In the genomic region with DNA sequence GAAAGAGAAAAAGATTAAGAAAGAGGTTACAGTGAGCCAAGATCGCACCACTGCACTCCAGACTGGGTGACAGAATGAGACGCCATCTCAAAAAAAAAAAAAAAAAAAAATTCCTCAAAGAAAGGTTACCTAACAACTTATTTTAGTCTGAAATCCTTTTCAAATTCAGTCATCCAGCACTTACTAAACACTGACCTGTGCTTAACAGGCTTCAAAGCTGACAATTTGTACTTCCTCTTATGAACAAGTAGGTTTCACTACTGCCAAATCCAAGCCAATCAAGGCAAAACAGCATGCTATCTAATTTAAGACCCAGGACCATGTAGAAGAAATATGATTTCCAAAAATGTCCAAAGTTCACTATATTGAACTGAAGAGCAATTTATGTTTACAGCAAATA, we compare ENCODE assay signal across 9 cellular contexts. TPM values are rescaled to one million over a fixed set of nuclear protein-coding genes. Genes with fewer than 3 reads are reported as not detected.
DNase-seq lines count a peak whose midpoint lies in the region; ATAC-seq and TF ChIP-seq lines count a peak whose summit lies in the region.
"Had no signal": no experiment of that assay in that cellular context is flagged by ENCODE, and none has a peak within 500 bp of the region (broad histone marks: within the 10 kb centered on the region; RNA-seq: fewer than 3 reads in every experiment).

No MANE protein-coding gene starts in this region.

- H3K4me3 ChIP-seq in neutrophil (ENCODE audit: low read depth in 1 of 2, low read length in 1 of 2) (no peak overlapping the region), left ventricle myocardium inferior (no peak overlapping the region), body of pancreas (no peak overlapping the region)

- CTCF ChIA-PET in activated CD4-positive, alpha-beta T cell treated with anti-CD3 and anti-CD28 coated beads for 36 hours (lab: Charles Lee), result no interaction called here

- peaks cover 13% of the 10 kb centered on the region for H3K36me3 ChIP-seq in neutrophil
- H3K36me3 ChIP-seq in left ventricle myocardium inferior, result peaks cover 11% of the 10 kb centered on the region
- no peaks in the 10 kb centered on the region for H3K36me3 ChIP-seq in body of pancreas (replicated peaks in 1 of 2; ENCODE audit: insufficient read depth in 1 of 2, low read depth in 2 of 2)

- no peak overlapping the region for H3K4me3 Mint-ChIP-seq in activated CD4-positive, alpha-beta T cell treated with anti-CD3 and anti-CD28 coated beads for 36 hours

- intact Hi-C loops in left ventricle myocardium inferior (cut with micrococcal nuclease), result no loop called here
- intact Hi-C loops in body of pancreas (cut with DNase I), result no loop called here
- intact Hi-C loops in activated CD4-positive, alpha-beta T cell treated with anti-CD3 and anti-CD28 coated beads for 36 hours (cut with DNase I, micrococcal nuclease), result no loop called here

- H3K9me3 ChIP-seq in neutrophil (no peaks in the 10 kb centered on the region), left ventricle myocardium inferior (replicated peaks) (no peaks in the 10 kb centered on the region), body of pancreas (no peaks in the 10 kb centered on the region)

- H3K27me3 ChIP-seq in neutrophil (no peaks in the 10 kb centered on the region), left ventricle myocardium inferior (ENCODE audit: low read depth) (no peaks in the 10 kb centered on the region), body of pancreas (no peaks in the 10 kb centered on the region)

- H3K4me1 ChIP-seq in neutrophil (ENCODE audit: control insufficient read depth in 1 of 2, insufficient read depth in 1 of 2, low read depth in 1 of 2, low read length in 1 of 2) (peaks cover 32 to 34% of the 10 kb centered on the region in 2 experiments), left ventricle myocardium inferior (peaks cover 23% of the 10 kb centered on the region), body of pancreas (peaks cover 18% of the 10 kb centered on the region)

- POLR2A ChIA-PET in activated CD4-positive, alpha-beta T cell treated with anti-CD3 and anti-CD28 coated beads for 36 hours (lab: Charles Lee), result no interaction called here

- WGBS in body of pancreas, 2 donors, result 80 to 94% methylated on average over 2 of the region's 2 CpGs

- ATAC-seq in GM18909 (IDR thresholded peaks at IDR 0.05; ENCODE audit: poor library complexity, unreplicated experiment) (peak; percentile 77), HG02798 (IDR thresholded peaks at IDR 0.05; ENCODE audit: poor library complexity, unreplicated experiment) (peak; percentile 83), body of pancreas (no peak)
- no peak for ATAC-seq in activated CD4-positive, alpha-beta T cell treated with anti-CD3 and anti-CD28 coated beads for 36 hours
- ATAC-seq: left ventricle myocardium superior had no signal

- H3K27me3 Mint-ChIP-seq in activated CD4-positive, alpha-beta T cell treated with anti-CD3 and anti-CD28 coated beads for 36 hours, result no peaks in the 10 kb centered on the region

- peaks cover 13% of the 10 kb centered on the region for H3K4me1 Mint-ChIP-seq in activated CD4-positive, alpha-beta T cell treated with anti-CD3 and anti-CD28 coated beads for 36 hours

- H3K36me3 Mint-ChIP-seq in activated CD4-positive, alpha-beta T cell treated with anti-CD3 and anti-CD28 coated beads for 36 hours (ENCODE audit: low read depth), result peaks cover 28% of the 10 kb centered on the region

- TF ChIP-seq CTCF in neutrophil (IDR thresholded peaks at IDR 0.05), result no peak
- no peak for TF ChIP-seq CTCF in left ventricle myocardium inferior (IDR thresholded peaks at IDR 0.05; ENCODE audit: borderline replicate concordance)
- no peak for TF ChIP-seq CTCF in body of pancreas (IDR thresholded peaks at IDR 0.05)

- H3K27ac ChIP-seq in neutrophil (peak overlapping the region; percentile 79), left ventricle myocardium inferior (replicated peaks) (no peak overlapping the region), body of pancreas (peak overlapping the region in 1 of 4 donors; percentile 29)

- no peaks in the 10 kb centered on the region for H3K9me3 Mint-ChIP-seq in activated CD4-positive, alpha-beta T cell treated with anti-CD3 and anti-CD28 coated beads for 36 hours (ENCODE audit: low read depth)

- DNase-seq in OCI-M1 (lab: John Stamatoyannopoulos, UW), result peak; percentile 67
- DNase-seq in left ventricle myocardium inferior, result no peak
- no peak for DNase-seq in body of pancreas
- no peak for DNase-seq in NCI-H2171 treated with DMSO at 0.1 percent for 48 hours (lab: John Stamatoyannopoulos, UW)
- no peak for DNase-seq in activated CD4-positive, alpha-beta T cell treated with anti-CD3 and anti-CD28 coated beads for 36 hours
- DNase-seq: left ventricle myocardium superior had no signal

- no peak for TF ChIP-seq POLR2A in body of pancreas (IDR thresholded peaks at IDR 0.05)

- H3K27ac Mint-ChIP-seq in activated CD4-positive, alpha-beta T cell treated with anti-CD3 and anti-CD28 coated beads for 36 hours, result no peak overlapping the region

RNA-seq across cellular contexts. Expression of gene PWWP2A, which starts 13.6 kb away (rescaled TPM):
- total RNA-seq in left ventricle myocardium inferior (9.9 TPM), body of pancreas (10 to 100 TPM; 27.0 to 75.5 TPM)
- total RNA-seq in activated CD4-positive, alpha-beta T cell treated with anti-CD3 and anti-CD28 coated beads for 36 hours, result 10 to 100 TPM; 14.7 to 24.3 TPM

Comparison
In these comparisons a context has a peak if more than half of its experiments do, and no peak if none do; other contexts are left out.
1. ATAC-seq: peak in GM18909 (single experiment) and HG02798 (single experiment); none in body of pancreas (single experiment) and activated CD4-positive, alpha-beta T cell treated with anti-CD3 and anti-CD28 coated beads for 36 hours (single experiment).